In genomic region chr2:216142540-216142939, GRCh38 we compare ENCODE assay signal across 10 cellular contexts. TPM values are rescaled to one million over a fixed set of nuclear protein-coding genes. Genes with fewer than 3 reads are reported as not detected.
DNase-seq lines count a peak whose midpoint lies in the region; ATAC-seq and TF ChIP-seq lines count a peak whose summit lies in the region.
"Had no signal": no experiment of that assay in that cellular context is flagged by ENCODE, and none has a peak within 500 bp of the region (broad histone marks: within the 10 kb centered on the region; RNA-seq: fewer than 3 reads in every experiment).

No MANE protein-coding gene starts in this region.

- no peaks in the 10 kb centered on the region for H3K27me3 Mint-ChIP-seq in effector memory CD8-positive, alpha-beta T cell
- H3K27me3 Mint-ChIP-seq: activated naive CD4-positive, alpha-beta T cell treated with anti-CD3 and anti-CD28 coated beads, Interleukin-2, amount 50 U/mL, for 24 hours; naive B cell had no signal

- no peaks in the 10 kb centered on the region for H3K27me3 ChIP-seq in heart left ventricle

- H3K4me3 ChIP-seq in heart left ventricle = no peak overlapping the region

- no peaks in the 10 kb centered on the region for H3K9me3 ChIP-seq in heart left ventricle

- H3K4me1 Mint-ChIP-seq in effector memory CD8-positive, alpha-beta T cell (ENCODE audit: low read depth in 2 of 2) = peaks cover 4 to 16% of the 10 kb centered on the region in 2 donors

- DNase-seq in GM10266 (ENCODE audit: extremely low spot score) = peak; percentile 74
- DNase-seq in dedifferentiated amniotic fluid mesenchymal stem cell (ENCODE audit: extremely low spot score) = peak; percentile 38
- DNase-seq in effector memory CD8-positive, alpha-beta T cell = no peak
- no peak for DNase-seq in islet precursor cell
- no peak for DNase-seq in iPS-NIHi11 (ENCODE audit: low spot score)
- DNase-seq in heart left ventricle = no peak
- DNase-seq: naive B cell had no signal

- TF ChIP-seq CTCF in GM10266 (IDR thresholded peaks at IDR 0.05; ENCODE audit: control insufficient read depth, insufficient read depth, low read depth, missing control alignments) (no peak), heart left ventricle (IDR thresholded peaks at IDR 0.05) (no peak)

- peaks cover 38% of the 10 kb centered on the region for H3K36me3 Mint-ChIP-seq in effector memory CD8-positive, alpha-beta T cell (ENCODE audit: insufficient read depth)

- H3K36me3 ChIP-seq in heart left ventricle = peaks cover 0 to 100% (median 93%) of the 10 kb centered on the region in 9 donors

- H3K27ac Mint-ChIP-seq in effector memory CD8-positive, alpha-beta T cell = no peak overlapping the region
- H3K27ac Mint-ChIP-seq: naive B cell had no signal

- WGBS in heart left ventricle, 4 donors = 96 to 100% (median 97%) methylated on average over 1 of the region's 1 CpG

- no peak overlapping the region for H3K4me3 Mint-ChIP-seq in effector memory CD8-positive, alpha-beta T cell
- H3K4me3 Mint-ChIP-seq: activated naive CD4-positive, alpha-beta T cell treated with anti-CD3 and anti-CD28 coated beads, Interleukin-2, amount 50 U/mL, for 24 hours; naive B cell had no signal

- H3K9me3 Mint-ChIP-seq in effector memory CD8-positive, alpha-beta T cell = no peaks in the 10 kb centered on the region
- H3K9me3 Mint-ChIP-seq: activated naive CD4-positive, alpha-beta T cell treated with anti-CD3 and anti-CD28 coated beads, Interleukin-2, amount 50 U/mL, for 24 hours; naive B cell had no signal

- no peak for TF ChIP-seq POLR2A in heart left ventricle (IDR thresholded peaks at IDR 0.05)

- peak; percentile 86 for ATAC-seq in GM19467 (IDR thresholded peaks at IDR 0.05; ENCODE audit: unreplicated experiment)
- peak; percentile 99 for ATAC-seq in HG03354 (IDR thresholded peaks at IDR 0.05; ENCODE audit: poor library complexity, severe bottlenecking, unreplicated experiment)
- ATAC-seq in effector memory CD8-positive, alpha-beta T cell (replicated peaks) = no peak
- ATAC-seq in heart left ventricle = no peak

- H3K27ac ChIP-seq in heart left ventricle = no peak overlapping the region

- intact Hi-C loops in heart left ventricle (cut with DNase I) = no loop called here

- no peaks in the 10 kb centered on the region for H3K4me1 ChIP-seq in heart left ventricle

RNA-seq across cellular contexts. Expression of gene XRCC5, which starts 33.4 kb away (rescaled TPM):
- total RNA-seq in heart left ventricle = 100 to 1,000 TPM in 8 of 9 donors, 10 to 100 TPM in 1; 82.1 to 197 (median 126) TPM
- polyA plus RNA-seq in heart left ventricle = 100 to 1,000 TPM in 1 of 2 donors, 10 to 100 TPM in 1; 40.0 to 127 TPM

Comparison
In these comparisons a context has a peak if more than half of its experiments do, and no peak if none do; other contexts are left out.
1. DNase-seq: peak in GM10266 (single experiment) and dedifferentiated amniotic fluid mesenchymal stem cell (single experiment); none in effector memory CD8-positive, alpha-beta T cell (0 of 3), islet precursor cell (single experiment), iPS-NIHi11 (single experiment) and heart left ventricle (0 of 5).
2. ATAC-seq: peak in GM19467 (single experiment) and HG03354 (single experiment); none in effector memory CD8-positive, alpha-beta T cell (single experiment) and heart left ventricle (0 of 4).